In the genomic region with DNA sequence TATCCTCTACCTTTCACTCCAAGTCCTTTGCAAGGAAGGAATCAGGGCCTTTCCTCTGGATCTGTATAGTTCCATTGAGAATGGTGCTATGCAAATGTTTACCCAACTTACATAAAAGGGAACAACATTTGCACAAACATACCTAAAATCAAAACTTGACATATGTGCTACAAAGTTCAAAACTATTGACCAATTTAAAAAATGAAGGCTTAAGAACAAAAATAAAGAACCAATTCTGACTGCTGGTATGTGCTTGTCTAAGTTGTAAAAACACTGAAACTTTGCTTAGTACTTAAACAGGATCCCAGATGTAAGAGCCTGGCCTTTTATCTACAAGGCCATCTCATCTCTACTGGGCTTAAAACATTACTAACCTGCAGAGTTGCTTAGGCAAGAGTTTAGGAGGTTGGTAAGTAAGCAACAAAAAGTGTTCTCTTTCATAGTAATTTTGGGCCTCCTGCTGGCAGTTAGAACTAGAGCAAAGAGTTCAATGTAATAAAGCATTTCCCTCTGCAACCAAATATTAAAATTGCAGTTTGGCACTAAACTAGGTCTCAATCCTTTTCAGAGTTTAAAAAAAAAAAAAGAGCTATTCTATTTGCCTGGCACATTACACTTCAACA, we compare ENCODE assay signal across 9 cellular contexts. TPM values are rescaled to one million over a fixed set of nuclear protein-coding genes. Genes with fewer than 3 reads are reported as not detected.
DNase-seq lines count a peak whose midpoint lies in the region; ATAC-seq, FAIRE-seq and TF ChIP-seq lines count a peak whose summit lies in the region.
"Had no signal": no experiment of that assay in that cellular context is flagged by ENCODE, and none has a peak within 500 bp of the region (broad histone marks: within the 10 kb centered on the region; RNA-seq: fewer than 3 reads in every experiment).

No MANE protein-coding gene starts in this region.

- peak overlapping the region; percentile 85 for H3K4me3 Mint-ChIP-seq in activated B cell treated with CpG ODN at 0.5 μM for 24 hours

- TF ChIP-seq CTCF in activated B cell treated with CpG ODN at 0.5 μM for 24 hours (IDR thresholded peaks at IDR 0.05) (no peak), kidney (IDR thresholded peaks at IDR 0.05; ENCODE audit: borderline replicate concordance, extremely low read depth, insufficient read depth) (peak; percentile 16)

- peak overlapping the region; percentile 86 for H3K27ac Mint-ChIP-seq in activated B cell treated with CpG ODN at 0.5 μM for 24 hours

- H3K4me1 Mint-ChIP-seq in activated B cell treated with CpG ODN at 0.5 μM for 24 hours = peaks cover 18% of the 10 kb centered on the region

- peak; percentile 44 for DNase-seq in DMS153 treated with DMSO at 0.1 percent for 48 hours (lab: John Stamatoyannopoulos, UW; ENCODE audit: unreplicated experiment)
- DNase-seq in DMS153 (lab: John Stamatoyannopoulos, UW) = no peak
- DNase-seq in Kasumi-1 (lab: John Stamatoyannopoulos, UW) = peak; percentile 66 to 69
- no peak for DNase-seq in activated B cell treated with CpG ODN at 0.5 μM for 24 hours
- no peak for DNase-seq in kidney
- DNase-seq in NCI-H2107 (lab: John Stamatoyannopoulos, UW) = no peak
- DNase-seq in COLO668 (lab: John Stamatoyannopoulos, UW; ENCODE audit: unreplicated experiment) = no peak

- intact Hi-C loops in activated B cell treated with CpG ODN at 0.5 μM for 24 hours (cut with micrococcal nuclease) (no loop called here), kidney (cut with DNase I) (no loop called here)

- ATAC-seq in activated B cell treated with CpG ODN at 0.5 μM for 24 hours (ENCODE audit: low read depth) = no peak
- no peak for ATAC-seq in HG03039 (IDR thresholded peaks at IDR 0.05; ENCODE audit: unreplicated experiment)

- H3K9me3 ChIP-seq in kidney (ENCODE audit: control insufficient read depth in 1 of 2, low read length in 2 of 2) = no peaks in the 10 kb centered on the region

- CTCF ChIA-PET in activated B cell treated with CpG ODN at 0.5 μM for 24 hours (lab: Charles Lee) = no interaction called here

- no peak for FAIRE-seq in kidney (lab: Jason Lieb, UNC)
- FAIRE-seq: A204.1 had no signal

- POLR2A ChIA-PET in activated B cell treated with CpG ODN at 0.5 μM for 24 hours (lab: Charles Lee) = interaction anchor here (0.7 to 1.0 kb wide), 4 partner anchors 68 to 261 kb away, joined by 3 to 5 read pairs (median 4); partner anchors contain the start of gene CTPS1

- H3K36me3 ChIP-seq in kidney (ENCODE audit: control insufficient read depth in 1 of 2, insufficient read depth in 2 of 2, low read length in 2 of 2) = no peaks in the 10 kb centered on the region

- no peak overlapping the region for H3K9ac ChIP-seq in kidney (ENCODE audit: low read length in 2 of 2)

- no peaks in the 10 kb centered on the region for H3K27me3 Mint-ChIP-seq in activated B cell treated with CpG ODN at 0.5 μM for 24 hours

- H3K27ac ChIP-seq in kidney (ENCODE audit: low read depth in 2 of 2, low read length in 2 of 2) = peak overlapping the region in 1 of 2 donors; percentile 94

- peaks cover 4% of the 10 kb centered on the region for H3K36me3 Mint-ChIP-seq in activated B cell treated with CpG ODN at 0.5 μM for 24 hours (ENCODE audit: low read depth)

- peaks cover 12 to 13% of the 10 kb centered on the region in 2 donors for H3K4me1 ChIP-seq in kidney (ENCODE audit: control insufficient read depth in 1 of 2, insufficient read depth in 1 of 2, low read depth in 1 of 2, low read length in 2 of 2)

- no peaks in the 10 kb centered on the region for H3K9me3 Mint-ChIP-seq in activated B cell treated with CpG ODN at 0.5 μM for 24 hours

- peak overlapping the region; percentile 56 to 66 for H3K4me3 ChIP-seq in kidney (ENCODE audit: low read length in 2 of 2)

RNA-seq across cellular contexts. Expression of gene SCMH1, which starts 2.0 kb away (rescaled TPM):
- total RNA-seq in activated B cell treated with CpG ODN at 0.5 μM for 24 hours = 25.1 and 28.0 TPM in 2 replicates
- total RNA-seq in kidney = 58.3 TPM
- polyA plus RNA-seq in kidney (ENCODE audit: insufficient read depth, low read depth, low replicate concordance) = 26.4 TPM

Comparison
In these comparisons a context has a peak if more than half of its experiments do, and no peak if none do; other contexts are left out.
1. DNase-seq: peak in DMS153 treated with DMSO at 0.1 percent for 48 hours (single experiment) and Kasumi-1 (2 of 2); none in DMS153 (single experiment), activated B cell treated with CpG ODN at 0.5 μM for 24 hours (single experiment), kidney (single experiment), NCI-H2107 (single experiment) and COLO668 (single experiment).